1 cellular context compared by ENCODE assay signal in genomic region chr6:35690006-35690405, GRCh38. TPM values are rescaled to one million over a fixed set of nuclear protein-coding genes. Genes with fewer than 3 reads are reported as not detected.
"Had no signal": no experiment of that assay in that cellular context is flagged by ENCODE, and none has a peak within 500 bp of the region (broad histone marks: within the 10 kb centered on the region; RNA-seq: fewer than 3 reads in every experiment).

No MANE protein-coding gene starts in this region.

RNA-seq across cellular contexts. Expression of gene ARMC12, which starts 46.8 kb away (rescaled TPM):
- total RNA-seq: SJSA1 had no signal
